Comparison of ENCODE assay signal across 8 cellular contexts in the genomic region with DNA sequence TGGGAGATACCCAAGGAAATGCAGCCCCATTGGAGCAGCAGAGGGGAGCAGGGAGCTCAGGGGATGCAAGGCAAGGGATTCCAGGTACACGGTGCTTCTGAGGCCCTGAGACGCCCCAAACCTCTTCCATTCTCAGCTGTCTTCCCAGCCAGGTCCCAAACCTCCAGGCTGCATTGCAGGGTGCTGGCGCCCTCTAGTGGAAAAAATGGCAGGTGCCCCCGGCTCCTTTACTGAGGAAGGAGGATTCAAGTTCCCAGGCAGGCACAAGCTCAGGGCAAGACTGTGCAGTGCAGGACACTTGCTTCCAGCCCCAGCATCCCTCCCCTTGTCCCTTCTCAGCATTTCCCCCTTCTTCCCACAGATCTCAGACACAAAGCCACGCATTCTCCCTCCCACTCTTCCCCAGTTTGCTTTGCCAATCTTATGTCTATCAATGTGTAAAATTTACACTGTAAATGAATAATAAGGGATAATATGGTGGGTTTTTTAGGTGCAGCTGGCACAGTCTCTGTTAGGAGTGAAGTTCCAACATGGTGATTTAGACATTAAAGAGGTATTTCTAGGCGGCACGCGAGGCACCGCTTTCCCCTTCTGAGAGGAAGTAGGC. TPM values are rescaled to one million over a fixed set of nuclear protein-coding genes. Genes with fewer than 3 reads are reported as not detected.
DNase-seq lines count a peak whose midpoint lies in the region; ATAC-seq and TF ChIP-seq lines count a peak whose summit lies in the region.

No MANE protein-coding gene starts in this region.

- no peaks in the 10 kb centered on the region for H3K9me3 Mint-ChIP-seq in activated T-helper 17 cell treated with anti-CD3 and anti-CD28 coated beads, Interleukin-2, amount 50 U/mL, for 72 hours

- H3K4me1 Mint-ChIP-seq in activated T-helper 17 cell treated with anti-CD3 and anti-CD28 coated beads, Interleukin-2, amount 50 U/mL, for 72 hours: no peaks in the 10 kb centered on the region

- H3K4me3 ChIP-seq in Peyer's patch (no peak overlapping the region), foreskin fibroblast (ENCODE audit: low read depth in 1 of 2, low read length in 2 of 2) (no peak overlapping the region), thoracic aorta (no peak overlapping the region)

- H3K27ac ChIP-seq in Peyer's patch (no peak overlapping the region), thoracic aorta (no peak overlapping the region)

- H3K36me3 Mint-ChIP-seq in activated T-helper 17 cell treated with anti-CD3 and anti-CD28 coated beads, Interleukin-2, amount 50 U/mL, for 72 hours (ENCODE audit: low read depth): no peaks in the 10 kb centered on the region

- H3K27me3 ChIP-seq in Peyer's patch: no peaks in the 10 kb centered on the region
- H3K27me3 ChIP-seq in thoracic aorta (replicated peaks; ENCODE audit: insufficient read depth): no peaks in the 10 kb centered on the region

- no peaks in the 10 kb centered on the region for H3K27me3 Mint-ChIP-seq in activated T-helper 17 cell treated with anti-CD3 and anti-CD28 coated beads, Interleukin-2, amount 50 U/mL, for 72 hours

- H3K9me3 ChIP-seq in Peyer's patch: no peaks in the 10 kb centered on the region
- no peaks in the 10 kb centered on the region for H3K9me3 ChIP-seq in thoracic aorta

- no peak overlapping the region for H3K4me3 Mint-ChIP-seq in activated T-helper 17 cell treated with anti-CD3 and anti-CD28 coated beads, Interleukin-2, amount 50 U/mL, for 72 hours

- TF ChIP-seq CTCF in Peyer's patch (IDR thresholded peaks at IDR 0.05): peak; percentile 43 to 85 (median 78)
- TF ChIP-seq CTCF in foreskin fibroblast (IDR thresholded peaks at IDR 0.05; ENCODE audit: low read depth, low read length): peak; percentile 96
- TF ChIP-seq CTCF in omental fat pad (IDR thresholded peaks at IDR 0.05): peak in 2 of 3 donors; percentile 23 to 57
- peak; percentile 81 for TF ChIP-seq CTCF in thoracic aorta (IDR thresholded peaks at IDR 0.05)

- H3K4me1 ChIP-seq in Peyer's patch (no peaks in the 10 kb centered on the region), thoracic aorta (ENCODE audit: control insufficient read depth in 1 of 2, low read depth in 2 of 2) (no peaks in the 10 kb centered on the region)

- DNase-seq in AML-193 (lab: John Stamatoyannopoulos, UW): peak; percentile 31 to 41
- peak; percentile 86 for DNase-seq in HK-2 (ENCODE audit: unreplicated experiment)
- DNase-seq in Peyer's patch: peak; percentile 44 to 86 (median 78)
- DNase-seq in foreskin fibroblast: peak; percentile 38 to 83
- DNase-seq in omental fat pad (ENCODE audit: low spot score): peak; percentile 57
- no peak for DNase-seq in thoracic aorta (ENCODE audit: low spot score)

- no peak for TF ChIP-seq POLR2A in Peyer's patch (IDR thresholded peaks at IDR 0.05)

- ATAC-seq in GM19025 (IDR thresholded peaks at IDR 0.05; ENCODE audit: low read depth, unreplicated experiment): peak; percentile 35
- ATAC-seq in activated T-helper 17 cell treated with anti-CD3 and anti-CD28 coated beads, Interleukin-2, amount 50 U/mL, for 72 hours (replicated peaks): peak; percentile 59
- no peak for ATAC-seq in omental fat pad (ENCODE audit: low FRiP score)
- no peak for ATAC-seq in thoracic aorta (ENCODE audit: insufficient number of reproducible peaks, low FRiP score, low read depth)

- no peak overlapping the region for H3K27ac Mint-ChIP-seq in activated T-helper 17 cell treated with anti-CD3 and anti-CD28 coated beads, Interleukin-2, amount 50 U/mL, for 72 hours

- H3K36me3 ChIP-seq in Peyer's patch (no peaks in the 10 kb centered on the region), thoracic aorta (no peaks in the 10 kb centered on the region)

RNA-seq across cellular contexts. Expression of gene GPAM, which starts 46.1 kb away (rescaled TPM):
- total RNA-seq in Peyer's patch (10 to 100 TPM in 1 of 4 donors, 1 to 10 TPM in 3; 3.3 to 13.7 (median 6.4) TPM), omental fat pad (100 to 1,000 TPM; 140 to 448 (median 241) TPM), thoracic aorta (10 to 100 TPM in 1 of 2 donors, 1 to 10 TPM in 1; 8.5 to 11.2 TPM)
- total RNA-seq in activated T-helper 17 cell treated with anti-CD3 and anti-CD28 coated beads, Interleukin-2, amount 50 U/mL, for 72 hours: 10 to 100 TPM in 1 of 2 donors, 1 to 10 TPM in 1; 4.4 to 12.2 TPM

Comparison
In these comparisons a context has a peak if more than half of its experiments do, and no peak if none do; other contexts are left out.
1. ATAC-seq: peak in GM19025 (single experiment) and activated T-helper 17 cell treated with anti-CD3 and anti-CD28 coated beads, Interleukin-2, amount 50 U/mL, for 72 hours (single experiment); none in omental fat pad (single experiment) and thoracic aorta (single experiment).
2. CTCF ChIP-seq: peak in every context shown above with its lines; median percentile 96 in foreskin fibroblast; 81 in thoracic aorta; 78 in Peyer's patch; 40 in omental fat pad.
3. RNA of gene GPAM, which starts 46.1 kb away (total RNA-seq): 140 to 448 TPM in omental fat pad; 4.4 to 12.2 TPM in activated T-helper 17 cell treated with anti-CD3 and anti-CD28 coated beads, Interleukin-2, amount 50 U/mL, for 72 hours, 8.5 to 11.2 TPM in thoracic aorta and 3.3 to 13.7 TPM in Peyer's patch; every median in the first group is over 4 times any median in the second.